In genomic region chr4:56799291-56799823, GRCh38 we compare ENCODE assay signal across 8 cellular contexts. TPM values are rescaled to one million over a fixed set of nuclear protein-coding genes. Genes with fewer than 3 reads are reported as not detected.
DNase-seq lines count a peak whose midpoint lies in the region; ATAC-seq and TF ChIP-seq lines count a peak whose summit lies in the region.

No MANE protein-coding gene starts in this region.

- H3K9ac ChIP-seq in liver (ENCODE audit: low read depth in 1 of 2, low read length in 2 of 2), result no peak overlapping the region

- no peak for TF ChIP-seq RAD21 in liver (IDR thresholded peaks at IDR 0.05)

- intact Hi-C loops in activated CD4-positive, alpha-beta T cell treated with anti-CD3 and anti-CD28 coated beads for 36 hours (cut with DNase I, micrococcal nuclease), result no loop called here
- intact Hi-C loops in tibial artery (cut with DNase I; ENCODE audit: low total_unique reads), result loop anchor here (10.0 kb wide), 2 partner anchors 255 to 365 kb away; partner anchors contain the start of genes PAICS and PPAT

- CTCF ChIA-PET in activated CD4-positive, alpha-beta T cell treated with anti-CD3 and anti-CD28 coated beads for 36 hours (lab: Charles Lee), result interaction anchor here (0.6 to 4.2 kb wide), 31 partner anchors 8 to 376 kb away, joined by 3 to 22 read pairs (median 4); partner anchors contain the start of gene HOPX

- H3K27me3 ChIP-seq in liver (ENCODE audit: control insufficient read depth in 4 of 4, insufficient read depth in 4 of 4, low read length in 3 of 4) (no peaks in the 10 kb centered on the region), tibial artery (no peaks in the 10 kb centered on the region)

- H3K27me3 Mint-ChIP-seq in activated CD4-positive, alpha-beta T cell treated with anti-CD3 and anti-CD28 coated beads for 36 hours, result no peaks in the 10 kb centered on the region

- POLR2A ChIA-PET in activated CD4-positive, alpha-beta T cell treated with anti-CD3 and anti-CD28 coated beads for 36 hours (lab: Charles Lee), result no interaction called here

- H3K4me1 Mint-ChIP-seq in activated CD4-positive, alpha-beta T cell treated with anti-CD3 and anti-CD28 coated beads for 36 hours, result peaks cover 27% of the 10 kb centered on the region

- peak overlapping the region; percentile 56 for H3K4me3 ChIP-seq in astrocyte of the spinal cord (ENCODE audit: low read depth, low read length)
- peak overlapping the region; percentile 48 to 89 (median 74) for H3K4me3 ChIP-seq in liver (ENCODE audit: low read depth in 1 of 3, low read length in 3 of 3)
- peak overlapping the region; percentile 57 to 64 for H3K4me3 ChIP-seq in tibial artery

- H3K9me3 ChIP-seq in liver (ENCODE audit: control insufficient read depth in 4 of 4, low read length in 3 of 4), result no peaks in the 10 kb centered on the region
- no peaks in the 10 kb centered on the region for H3K9me3 ChIP-seq in tibial artery

- TF ChIP-seq CTCF in astrocyte of the spinal cord (IDR thresholded peaks at IDR 0.05; ENCODE audit: low read depth, low read length) (no peak), liver (IDR thresholded peaks at IDR 0.05; ENCODE audit: low read depth, low read length, missing input control) (no peak), tibial artery (IDR thresholded peaks at IDR 0.05) (no peak)

- 77% methylated on average over 11 of the region's 11 CpGs for WGBS in liver

- H3K27ac ChIP-seq in liver (ENCODE audit: low read depth in 1 of 2, low read length in 2 of 2), result peak overlapping the region in 1 of 2 donors; percentile 56
- H3K27ac ChIP-seq in tibial artery, result peak overlapping the region; percentile 69 to 80

- H3K27ac Mint-ChIP-seq in activated CD4-positive, alpha-beta T cell treated with anti-CD3 and anti-CD28 coated beads for 36 hours, result peak overlapping the region; percentile 85

- H3K36me3 Mint-ChIP-seq in activated CD4-positive, alpha-beta T cell treated with anti-CD3 and anti-CD28 coated beads for 36 hours (ENCODE audit: low read depth), result no peaks in the 10 kb centered on the region

- peaks cover 0 to 4% (median 0%) of the 10 kb centered on the region in 4 donors for H3K4me1 ChIP-seq in liver (ENCODE audit: control insufficient read depth in 4 of 4, insufficient read depth in 4 of 4, low read length in 3 of 4)
- H3K4me1 ChIP-seq in tibial artery, result peaks cover 0 to 3% (median 0%) of the 10 kb centered on the region in 4 donors

- no peak for DNase-seq in activated CD4-positive, alpha-beta T cell treated with anti-CD3 and anti-CD28 coated beads for 36 hours
- no peak for DNase-seq in activated CD4-positive, alpha-beta T cell treated with anti-CD3 and anti-CD28 coated beads for 1 hour
- DNase-seq in astrocyte of the spinal cord (ENCODE audit: low read depth, low spot score) (peak; percentile 53), tibial artery (no peak), retina (no peak)

- in situ Hi-C loops in astrocyte of the spinal cord (cut with HindIII; ENCODE audit: low sequenced_read_pairs), result no loop called here

- H3K4me3 Mint-ChIP-seq in activated CD4-positive, alpha-beta T cell treated with anti-CD3 and anti-CD28 coated beads for 36 hours, result peak overlapping the region; percentile 85

- H3K36me3 ChIP-seq in liver (ENCODE audit: control insufficient read depth in 4 of 4, insufficient read depth in 3 of 4, low read depth in 1 of 4, low read length in 3 of 4) (no peaks in the 10 kb centered on the region), tibial artery (no peaks in the 10 kb centered on the region)

- no peaks in the 10 kb centered on the region for H3K9me3 Mint-ChIP-seq in activated CD4-positive, alpha-beta T cell treated with anti-CD3 and anti-CD28 coated beads for 36 hours (ENCODE audit: low read depth)

- no peak for ATAC-seq in activated CD4-positive, alpha-beta T cell treated with anti-CD3 and anti-CD28 coated beads for 36 hours
- ATAC-seq in GM19328 (IDR thresholded peaks at IDR 0.05; ENCODE audit: unreplicated experiment) (no peak), GM21529 (IDR thresholded peaks at IDR 0.05; ENCODE audit: unreplicated experiment) (no peak)

TF ChIP-seq in liver, 16 proteins besides CTCF, POLR2A, EP300 and RAD21:
- TF ChIP-seq HNF4A (conservative IDR thresholded peaks at IDR 0.05), result no peak
- TF ChIP-seq YY1 (IDR thresholded peaks at IDR 0.05), result no peak
- no peak for TF ChIP-seq RXRA (IDR thresholded peaks at IDR 0.05)
- no peak for TF ChIP-seq ZBTB33 (IDR thresholded peaks at IDR 0.05)
- no peak for TF ChIP-seq MAX (IDR thresholded peaks at IDR 0.05)
- no peak for TF ChIP-seq GABPA (IDR thresholded peaks at IDR 0.05 in 1 of 2, conservative IDR thresholded peaks at IDR 0.05 in 1 of 2)
- no peak for TF ChIP-seq JUND (IDR thresholded peaks at IDR 0.05)
- TF ChIP-seq ATF3 (IDR thresholded peaks at IDR 0.05), result no peak
- TF ChIP-seq HNF4G (IDR thresholded peaks at IDR 0.05), result no peak
- TF ChIP-seq EGR1 (IDR thresholded peaks at IDR 0.05; ENCODE audit: low read depth in 2 of 2), result no peak

RNA-seq across cellular contexts. Expression of gene SPINK2, which starts 22.1 kb away (rescaled TPM):
- total RNA-seq in activated CD4-positive, alpha-beta T cell treated with anti-CD3 and anti-CD28 coated beads for 36 hours, result 1 to 10 TPM; 1.3 to 1.9 TPM
- under 1 TPM in 1 of 2 donors, not detected in 1; 0.79 TPM for total RNA-seq in liver
- polyA plus RNA-seq in liver, result not detected
